ENCODE assay signal across 8 cellular contexts in the genomic region with DNA sequence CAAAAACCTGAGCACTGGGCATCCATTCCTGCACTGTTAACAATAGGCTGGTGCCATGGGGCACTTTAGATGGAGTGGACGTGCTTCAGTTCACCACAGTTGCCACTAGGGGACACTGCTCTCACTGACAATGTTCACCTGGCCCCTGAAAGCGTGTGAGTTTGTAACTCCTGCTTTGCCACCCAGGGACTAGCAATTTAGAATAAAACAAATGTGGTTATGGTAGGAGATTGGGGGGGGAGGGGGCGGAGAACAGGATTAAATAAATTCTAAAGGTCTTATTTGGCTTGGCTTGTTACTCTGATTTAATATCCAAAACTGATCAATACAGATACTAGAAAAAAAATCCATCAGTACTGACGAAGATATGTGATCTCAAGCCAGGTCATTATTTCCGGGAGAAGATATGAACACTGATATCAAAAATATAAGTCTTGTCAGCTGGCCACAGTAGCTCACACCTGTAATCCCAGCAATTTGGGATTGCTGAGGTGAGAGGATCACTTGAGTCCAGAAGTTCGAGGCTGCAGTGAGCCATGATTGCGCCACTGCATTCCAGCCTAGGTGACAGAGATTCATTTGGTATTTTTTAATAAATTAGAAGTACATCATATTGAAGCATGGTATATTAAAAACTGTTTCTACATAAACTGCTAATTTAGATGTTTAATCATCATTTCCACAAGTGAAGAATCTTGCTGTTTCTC. TPM values are rescaled to one million over a fixed set of nuclear protein-coding genes. Genes with fewer than 3 reads are reported as not detected.
DNase-seq lines count a peak whose midpoint lies in the region; ATAC-seq and TF ChIP-seq lines count a peak whose summit lies in the region.

No MANE protein-coding gene starts in this region.

- 48 to 53% methylated on average over 7 of the region's 7 CpGs for WGBS in esophagus squamous epithelium, 2 donors
- 43 to 54% (median 48%) methylated on average over 7 of the region's 7 CpGs for WGBS in stomach, 5 donors

- H3K27ac Mint-ChIP-seq in CD4-positive, alpha-beta memory T cell, result peak overlapping the region in 1 of 7 donors; percentile 3
- peak overlapping the region in 1 of 2 donors; percentile 59 for H3K27ac Mint-ChIP-seq in natural killer cell

- peak; percentile 70 for ATAC-seq in GM19324 (IDR thresholded peaks at IDR 0.05; ENCODE audit: low FRiP score, unreplicated experiment)
- ATAC-seq in HG03521 (IDR thresholded peaks at IDR 0.05; ENCODE audit: unreplicated experiment), result peak; percentile 84
- peak; percentile 93 to 100 (median 100) for ATAC-seq in natural killer cell

- peaks cover 21 to 24% of the 10 kb centered on the region in 2 donors for H3K36me3 Mint-ChIP-seq in CD4-positive, alpha-beta memory T cell
- H3K36me3 Mint-ChIP-seq in natural killer cell, result no peaks in the 10 kb centered on the region

- no peak overlapping the region for H3K4me3 Mint-ChIP-seq in CD4-positive, alpha-beta memory T cell
- H3K4me3 Mint-ChIP-seq in natural killer cell, result no peak overlapping the region

- no peak overlapping the region for H3K27ac ChIP-seq in CD4-positive, alpha-beta memory T cell (ENCODE audit: low read depth, low read length)
- H3K27ac ChIP-seq in esophagus squamous epithelium, result no peak overlapping the region
- H3K27ac ChIP-seq in stomach, result no peak overlapping the region

- H3K4me3 ChIP-seq in CD4-positive, alpha-beta memory T cell (ENCODE audit: low read length in 2 of 2), result no peak overlapping the region
- H3K4me3 ChIP-seq in NT2/D1 (ENCODE audit: insufficient read length, low read depth) (no peak overlapping the region), esophagus squamous epithelium (no peak overlapping the region), stomach (no peak overlapping the region)

- H3K9me3 ChIP-seq in CD4-positive, alpha-beta memory T cell (ENCODE audit: control insufficient read depth in 1 of 2, low read length in 2 of 2), result no peaks in the 10 kb centered on the region
- H3K9me3 ChIP-seq in NT2/D1 (ENCODE audit: insufficient read depth, low read length), result peaks cover 17% of the 10 kb centered on the region
- H3K9me3 ChIP-seq in esophagus squamous epithelium, result no peaks in the 10 kb centered on the region
- H3K9me3 ChIP-seq in stomach, result no peaks in the 10 kb centered on the region

- peak; percentile 42 to 66 (median 53) for DNase-seq in CD4-positive, alpha-beta memory T cell
- DNase-seq in NT2/D1 (ENCODE audit: low read depth, low spot score), result peak; percentile 76
- peak; percentile 48 for DNase-seq in activated T-cell treated with anti-CD3 and anti-CD28 coated beads for 24 hours (ENCODE audit: low read depth)
- no peak for DNase-seq in esophagus squamous epithelium (lab: John Stamatoyannopoulos, UW)
- peak; percentile 39 for DNase-seq in natural killer cell
- peak; percentile 70 for DNase-seq in stomach

- TF ChIP-seq POLR2A in esophagus squamous epithelium (IDR thresholded peaks at IDR 0.05) (no peak), stomach (IDR thresholded peaks at IDR 0.05) (no peak)

- no peak for TF ChIP-seq EP300 in stomach (IDR thresholded peaks at IDR 0.05)

- TF ChIP-seq CTCF in esophagus squamous epithelium (IDR thresholded peaks at IDR 0.05) (peak; percentile 52 to 97 (median 94)), natural killer cell (IDR thresholded peaks at IDR 0.05) (peak; percentile 84), stomach (IDR thresholded peaks at IDR 0.05) (peak in 5 of 7 experiments; percentile 79 to 95 (median 93))

- H3K36me3 ChIP-seq in CD4-positive, alpha-beta memory T cell (ENCODE audit: insufficient read depth, low read length), result no peaks in the 10 kb centered on the region
- H3K36me3 ChIP-seq in NT2/D1 (ENCODE audit: insufficient read depth, insufficient read length, low read length) (peaks cover 70% of the 10 kb centered on the region), esophagus squamous epithelium (peaks cover 0 to 58% (median 0%) of the 10 kb centered on the region in 3 donors), stomach (peaks cover 0 to 32% (median 20%) of the 10 kb centered on the region in 4 donors)

- POLR2A ChIA-PET in CD4-positive, alpha-beta memory T cell (lab: Charles Lee; ENCODE audit: partially characterized antibody), result no interaction called here

- no peaks in the 10 kb centered on the region for H3K27me3 ChIP-seq in CD4-positive, alpha-beta memory T cell (ENCODE audit: insufficient read depth, low read length)
- no peaks in the 10 kb centered on the region for H3K27me3 ChIP-seq in NT2/D1 (ENCODE audit: insufficient read depth, insufficient read length)
- H3K27me3 ChIP-seq in esophagus squamous epithelium, result no peaks in the 10 kb centered on the region
- H3K27me3 ChIP-seq in stomach, result no peaks in the 10 kb centered on the region

- intact Hi-C loops in CD4-positive, alpha-beta memory T cell (cut with micrococcal nuclease), result loop anchor here (1.0 to 5.0 kb wide), 5 partner anchors 23 to 444 kb away; partner anchors contain the start of genes DTL and INTS7
- intact Hi-C loops in esophagus squamous epithelium (cut with DNase I), result no loop called here
- intact Hi-C loops in natural killer cell (cut with micrococcal nuclease), result loop anchor here (1.0 to 5.0 kb wide), 4 partner anchors 23 to 445 kb away; partner anchors contain the start of genes DTL and INTS7
- intact Hi-C loops in stomach (cut with DNase I; ENCODE audit: low total_unique reads), result no loop called here

- H3K27me3 Mint-ChIP-seq in CD4-positive, alpha-beta memory T cell, result no peaks in the 10 kb centered on the region
- H3K27me3 Mint-ChIP-seq in natural killer cell (ENCODE audit: low read depth in 2 of 2), result no peaks in the 10 kb centered on the region

- no peaks in the 10 kb centered on the region for H3K4me1 ChIP-seq in CD4-positive, alpha-beta memory T cell (ENCODE audit: insufficient read depth, low read length)
- H3K4me1 ChIP-seq in NT2/D1 (ENCODE audit: insufficient read depth, insufficient read length) (no peaks in the 10 kb centered on the region), esophagus squamous epithelium (no peaks in the 10 kb centered on the region), stomach (no peaks in the 10 kb centered on the region)

- H3K9me3 Mint-ChIP-seq in CD4-positive, alpha-beta memory T cell, result no peaks in the 10 kb centered on the region
- H3K9me3 Mint-ChIP-seq in natural killer cell, result no peaks in the 10 kb centered on the region

- H3K9ac ChIP-seq in NT2/D1 (ENCODE audit: insufficient read length, low read depth), result no peak overlapping the region

- peaks cover 0 to 7% (median 4%) of the 10 kb centered on the region in 4 donors for H3K4me1 Mint-ChIP-seq in CD4-positive, alpha-beta memory T cell
- H3K4me1 Mint-ChIP-seq in natural killer cell, result peaks cover 0 to 6% of the 10 kb centered on the region in 2 donors

- CTCF ChIA-PET in CD4-positive, alpha-beta memory T cell (lab: Charles Lee; ENCODE audit: partially characterized antibody), result interaction anchor here (1.0 to 4.0 kb wide), 11 partner anchors 8 to 444 kb away, joined by 3 to 28 read pairs (median 6); partner anchors contain the start of genes DTL and INTS7

RNA-seq across cellular contexts. Expression of gene INTS7, which starts 23.2 kb away (rescaled TPM):
- total RNA-seq in CD4-positive, alpha-beta memory T cell, result 10 to 100 TPM in 1 of 2 experiments, 1 to 10 TPM in 1; 9.5 to 12.4 TPM
- 10 to 100 TPM in 1 of 2 donors, 1 to 10 TPM in 1; 8.4 to 19.1 TPM for polyA plus RNA-seq in CD4-positive, alpha-beta memory T cell
- total RNA-seq in esophagus squamous epithelium, result 10 to 100 TPM; 13.8 to 20.7 (median 14.4) TPM
- total RNA-seq in natural killer cell, result 10 to 100 TPM in 2 of 3 donors, 1 to 10 TPM in 1; 10.0 to 20.3 (median 11.0) TPM
- total RNA-seq in stomach, result 100 to 1,000 TPM in 1 of 5 donors, 10 to 100 TPM in 3, 1 to 10 TPM in 1; 1.2 to 156 (median 18.2) TPM
- 1 to 10 TPM; 3.7 to 5.8 (median 4.6) TPM for polyA plus RNA-seq in stomach

RNA-seq across cellular contexts. Expression of gene DTL, which starts 23.4 kb away (rescaled TPM):
- total RNA-seq in CD4-positive, alpha-beta memory T cell, result under 1 TPM; 0.06 to 0.15 TPM
- under 1 TPM in 1 of 2 donors, not detected in 1; 0.09 TPM for polyA plus RNA-seq in CD4-positive, alpha-beta memory T cell
- total RNA-seq in esophagus squamous epithelium, result 1 to 10 TPM; 2.0 to 9.2 (median 5.1) TPM
- 1 to 10 TPM; 1.1 to 4.0 (median 3.3) TPM for total RNA-seq in natural killer cell
- 1 to 10 TPM in 2 of 5 donors, under 1 TPM in 1, not detected in 2; 0.58 to 7.5 (median 1.6) TPM for total RNA-seq in stomach
- 1 to 10 TPM; 1.3 to 4.7 (median 1.4) TPM for polyA plus RNA-seq in stomach

Comparison
In these comparisons a context has a peak if more than half of its experiments do, and no peak if none do; other contexts are left out.
1. intact Hi-C loops: an anchor here in CD4-positive, alpha-beta memory T cell (1.0 to 5.0 kb wide) and natural killer cell (1.0 to 5.0 kb wide); none called in esophagus squamous epithelium and stomach.